In genomic region chr19:11973020-11973810, GRCh38 we compare ENCODE assay signal across 2 cellular contexts.
TF ChIP-seq lines count a peak whose summit lies in the region.

No MANE protein-coding gene starts in this region.

TF ChIP-seq in IMR-90, 13 proteins besides CTCF, POLR2A, EP300 and RAD21:
- TF ChIP-seq MAZ (IDR thresholded peaks at IDR 0.05; ENCODE audit: borderline replicate concordance, low read depth, low read length) (no peak), RFX5 (IDR thresholded peaks at IDR 0.05; ENCODE audit: low read depth, low read length) (peak; percentile 44; the same call in 1 of the 2 replicates), ELK1 (IDR thresholded peaks at IDR 0.05; ENCODE audit: borderline replicate concordance, low read depth, low read length) (no peak)

TF ChIP-seq in K562, 482 proteins besides CTCF, POLR2A, EP300 and RAD21:
- TF ChIP-seq TRIM24 (IDR thresholded peaks at IDR 0.05), result no peak
- TF ChIP-seq RFX5 (IDR thresholded peaks at IDR 0.05; ENCODE audit: low read depth, low read length), result peak; percentile 66; the same call in 1 of the 2 replicates
